Comparison of ENCODE assay signal across 16 cellular contexts in genomic region chr10:13634207-13634606, GRCh38. TPM values are rescaled to one million over a fixed set of nuclear protein-coding genes. Genes with fewer than 3 reads are reported as not detected.
DNase-seq lines count a peak whose midpoint lies in the region; ATAC-seq and TF ChIP-seq lines count a peak whose summit lies in the region.
"Had no signal": no experiment of that assay in that cellular context is flagged by ENCODE, and none has a peak within 500 bp of the region (broad histone marks: within the 10 kb centered on the region; RNA-seq: fewer than 3 reads in every experiment).

No MANE protein-coding gene starts in this region.

- no peak for TF ChIP-seq EP300 in suprapubic skin (IDR thresholded peaks at IDR 0.05)

- H3K4me3 Mint-ChIP-seq in glutamatergic neuron (ENCODE audit: unreplicated experiment): peak overlapping the region; percentile 47
- no peak overlapping the region for H3K4me3 Mint-ChIP-seq in neural progenitor cell
- H3K4me3 Mint-ChIP-seq: activated naive CD8-positive, alpha-beta T cell treated with anti-CD3 and anti-CD28 coated beads for 36 hours; effector memory CD8-positive, alpha-beta T cell; T-helper 2 cell treated with Interferon-gamma antibody and Interleukin-4, amounts not matched to agents 5 μg/mL and 100 μg/mL, for 36 hours had no signal

- H3K9me3 ChIP-seq in neural progenitor cell (ENCODE audit: low read depth): no peaks in the 10 kb centered on the region
- no peaks in the 10 kb centered on the region for H3K9me3 ChIP-seq in aorta (ENCODE audit: control insufficient read depth, low read length)
- no peaks in the 10 kb centered on the region for H3K9me3 ChIP-seq in suprapubic skin
- H3K9me3 ChIP-seq: neutrophil had no signal

- no peak overlapping the region for H3K27ac ChIP-seq in neural progenitor cell
- H3K27ac ChIP-seq in aorta (ENCODE audit: low read depth in 1 of 2, low read length in 2 of 2): peak overlapping the region in 1 of 2 donors; percentile 84
- H3K27ac ChIP-seq in suprapubic skin: no peak overlapping the region
- H3K27ac ChIP-seq: neutrophil had no signal

- H3K27ac Mint-ChIP-seq in glutamatergic neuron (ENCODE audit: unreplicated experiment) (peak overlapping the region; percentile 95), neural progenitor cell (peak overlapping the region; percentile 57)
- H3K27ac Mint-ChIP-seq: activated naive CD8-positive, alpha-beta T cell treated with anti-CD3 and anti-CD28 coated beads for 36 hours; effector memory CD8-positive, alpha-beta T cell; T-helper 2 cell treated with Interferon-gamma antibody and Interleukin-4, amounts not matched to agents 5 μg/mL and 100 μg/mL, for 36 hours had no signal

- TF ChIP-seq CTCF in glutamatergic neuron (IDR thresholded peaks at IDR 0.05; ENCODE audit: partially characterized antibody, unreplicated experiment): no peak
- TF ChIP-seq CTCF in neural progenitor cell (IDR thresholded peaks at IDR 0.05): no peak
- no peak for TF ChIP-seq CTCF in suprapubic skin (IDR thresholded peaks at IDR 0.05)

- H3K79me2 ChIP-seq in neural progenitor cell (ENCODE audit: low read depth): no peaks in the 10 kb centered on the region

- no peak overlapping the region for H3K4me3 ChIP-seq in neural progenitor cell
- no peak overlapping the region for H3K4me3 ChIP-seq in aorta (ENCODE audit: low read length in 2 of 2)
- H3K4me3 ChIP-seq in suprapubic skin: no peak overlapping the region
- H3K4me3 ChIP-seq: GM12878 had no signal

- TF ChIP-seq POLR2A in suprapubic skin (IDR thresholded peaks at IDR 0.05): no peak

- H3K36me3 ChIP-seq in neural progenitor cell (no peaks in the 10 kb centered on the region), aorta (ENCODE audit: control insufficient read depth in 1 of 2, insufficient read depth in 2 of 2, low read length in 1 of 2) (peaks cover 1 to 6% of the 10 kb centered on the region in 2 donors), suprapubic skin (peaks cover 20% of the 10 kb centered on the region)

- peaks cover 4% of the 10 kb centered on the region for H3K9me3 Mint-ChIP-seq in glutamatergic neuron (ENCODE audit: unreplicated experiment)
- no peaks in the 10 kb centered on the region for H3K9me3 Mint-ChIP-seq in neural progenitor cell
- H3K9me3 Mint-ChIP-seq: activated naive CD8-positive, alpha-beta T cell treated with anti-CD3 and anti-CD28 coated beads for 36 hours; effector memory CD8-positive, alpha-beta T cell; T-helper 2 cell treated with Interferon-gamma antibody and Interleukin-4, amounts not matched to agents 5 μg/mL and 100 μg/mL, for 36 hours had no signal

- 32 to 47% methylated on average over 6 of the region's 6 CpGs for WGBS in aorta, 2 donors
- WGBS in suprapubic skin: 84% methylated on average over 6 of the region's 6 CpGs

- peaks cover 11% of the 10 kb centered on the region for H3K4me1 ChIP-seq in neural progenitor cell
- peaks cover 0 to 3% of the 10 kb centered on the region in 2 donors for H3K4me1 ChIP-seq in aorta (ENCODE audit: control insufficient read depth in 1 of 2, insufficient read depth in 2 of 2, low read length in 2 of 2)
- H3K4me1 ChIP-seq in suprapubic skin: no peaks in the 10 kb centered on the region

- H3K27me3 ChIP-seq in neural progenitor cell (no peaks in the 10 kb centered on the region), aorta (ENCODE audit: control insufficient read depth in 1 of 2, insufficient read depth in 2 of 2, low read length in 1 of 2) (no peaks in the 10 kb centered on the region), suprapubic skin (no peaks in the 10 kb centered on the region)
- H3K27me3 ChIP-seq: neutrophil had no signal

- ATAC-seq in Right ventricle myocardium inferior (peak; percentile 42), aorta (ENCODE audit: low FRiP score) (peak; percentile 44)
- ATAC-seq: effector memory CD8-positive, alpha-beta T cell; GM12878; stimulated activated naive CD8-positive, alpha-beta T cell treated with anti-CD3 and anti-CD28 coated beads, Interleukin-15, Interleukin-2, amounts not matched to agents 100 U/mL and 50 U/mL, for 24 hours had no signal

- no peak overlapping the region for H2AFZ ChIP-seq in neural progenitor cell (replicated peaks)

- H3K9ac ChIP-seq in neural progenitor cell: no peak overlapping the region

- H3K4me2 ChIP-seq in neural progenitor cell: no peak overlapping the region

- H3K36me3 Mint-ChIP-seq in glutamatergic neuron (ENCODE audit: unreplicated experiment) (peaks cover 4% of the 10 kb centered on the region), neural progenitor cell (peaks cover 10% of the 10 kb centered on the region)

- H3K27me3 Mint-ChIP-seq in glutamatergic neuron (ENCODE audit: unreplicated experiment) (peaks cover 2% of the 10 kb centered on the region), neural progenitor cell (ENCODE audit: insufficient read depth, low read depth) (no peaks in the 10 kb centered on the region)
- H3K27me3 Mint-ChIP-seq: activated naive CD8-positive, alpha-beta T cell treated with anti-CD3 and anti-CD28 coated beads for 36 hours; effector memory CD8-positive, alpha-beta T cell had no signal

- intact Hi-C loops in Right ventricle myocardium inferior (cut with DNase I) (no loop called here), cardiac septum (cut with DNase I) (no loop called here), aorta (cut with DNase I) (no loop called here)

- DNase-seq in Right ventricle myocardium inferior (ENCODE audit: missing footprints): no peak
- DNase-seq in cardiac septum (ENCODE audit: low spot score): no peak
- DNase-seq in glutamatergic neuron: no peak
- no peak for DNase-seq in neural progenitor cell (ENCODE audit: low spot score)
- DNase-seq in aorta: no peak
- DNase-seq in GF-D8 (lab: John Stamatoyannopoulos, UW): no peak
- DNase-seq in suprapubic skin (ENCODE audit: low spot score in 2 of 2): no peak
- no peak for DNase-seq in activated CD4-positive, alpha-beta T cell treated with anti-CD3 and anti-CD28 coated beads, Interleukin-2, amount 50 U/mL, for 48 hours
- DNase-seq: activated naive CD8-positive, alpha-beta T cell treated with anti-CD3 and anti-CD28 coated beads for 36 hours; effector memory CD8-positive, alpha-beta T cell; NCI-H2081; stimulated activated CD4-positive, alpha-beta T cell treated with anti-CD3 and anti-CD28 coated beads, Interleukin-4, amount 100 ng/mL, for 24 hours; stimulated activated naive CD8-positive, alpha-beta T cell treated with anti-CD3 and anti-CD28 coated beads, Interleukin-15, Interleukin-2, amounts not matched to agents 100 U/mL and 50 U/mL, for 24 hours had no signal

- H3F3A ChIP-seq in neural progenitor cell (ENCODE audit: low read depth): no peaks in the 10 kb centered on the region

- no peaks in the 10 kb centered on the region for H4K20me1 ChIP-seq in neural progenitor cell (ENCODE audit: low read depth)

- peaks cover 37% of the 10 kb centered on the region for H3K4me1 Mint-ChIP-seq in glutamatergic neuron (ENCODE audit: low read depth, unreplicated experiment)
- peaks cover 22% of the 10 kb centered on the region for H3K4me1 Mint-ChIP-seq in neural progenitor cell
- H3K4me1 Mint-ChIP-seq: activated naive CD8-positive, alpha-beta T cell treated with anti-CD3 and anti-CD28 coated beads for 36 hours had no signal

RNA-seq across cellular contexts. Expression of gene PRPF18, which starts 47.4 kb away (rescaled TPM):
- 13.9 TPM for total RNA-seq in Right ventricle myocardium inferior
- total RNA-seq in cardiac septum: 14.0 TPM
- total RNA-seq in glutamatergic neuron (ENCODE audit: unreplicated experiment): 24.7 TPM
- 22.2 and 30.8 TPM in 2 replicates for total RNA-seq in neural progenitor cell (ENCODE audit: low replicate concordance)
- 10 to 100 TPM; 21.0 to 21.6 TPM for total RNA-seq in aorta
- 10 to 100 TPM; 11.9 to 18.8 TPM for polyA plus RNA-seq in aorta
- 10 to 100 TPM; 21.8 to 44.0 (median 25.7) TPM for total RNA-seq in suprapubic skin
